ENCODE assay signal across 30 cellular contexts in genomic region chr1:64200064-64200463, GRCh38. TPM values are rescaled to one million over a fixed set of nuclear protein-coding genes. Genes with fewer than 3 reads are reported as not detected.
DNase-seq lines count a peak whose midpoint lies in the region; ATAC-seq, FAIRE-seq and TF ChIP-seq lines count a peak whose summit lies in the region.
"Had no signal": no experiment of that assay in that cellular context is flagged by ENCODE, and none has a peak within 500 bp of the region (broad histone marks: within the 10 kb centered on the region; RNA-seq: fewer than 3 reads in every experiment).

No MANE protein-coding gene starts in this region.

- WGBS in HepG2 (ENCODE audit: low lambda C conversion rate), result 14% methylated on average over 1 of the region's 1 CpG
- WGBS in right lobe of liver (ENCODE audit: insufficient coverage, low coverage, low lambda C conversion rate, missing lambda C conversion rate), result 0% methylated on average over 1 of the region's 1 CpG
- 25% methylated on average over 1 of the region's 1 CpG for WGBS in K562 (ENCODE audit: insufficient coverage, low coverage, missing lambda C conversion rate)

- DNase-seq in HepG2 (ENCODE audit: low spot score) (no peak), right lobe of liver (no peak), K562 (ENCODE audit: extremely low read depth in 1 of 4, low spot score in 3 of 4) (no peak), type B pancreatic cell (ENCODE audit: extremely low spot score, unreplicated experiment) (no peak), nucleus accumbens (lab: John Stamatoyannopoulos, UW) (no peak)
- DNase-seq: ACHN; BE2C; C1 segment of cervical spinal cord; CD4-positive, alpha-beta memory T cell; CD4-positive, CD25-positive, alpha-beta regulatory T cell; CD8-positive, alpha-beta memory T cell; COR-L47; DMS 273 treated with DMSO at 0.1 percent for 48 hours; DMS153; DMS53; DMS79; DND-41; EL; GDM1 had no signal

- no peak for TF ChIP-seq CTCF in HepG2 (CRISPR knock-in tag; IDR thresholded peaks at IDR 0.05)
- TF ChIP-seq CTCF in right lobe of liver (IDR thresholded peaks at IDR 0.05), result no peak
- TF ChIP-seq CTCF in K562 (IDR thresholded peaks at IDR 0.05 in 2 of 3, conservative IDR thresholded peaks at IDR 0.05 in 1 of 3; ENCODE audit: insufficient read depth in 2 of 3, low read depth in 1 of 3, low read length in 3 of 3), result no peak
- no peak for TF ChIP-seq CTCF in type B pancreatic cell (conservative IDR thresholded peaks at IDR 0.05)

- H3K4me1 ChIP-seq in HepG2 (ENCODE audit: insufficient read depth, low read length) (no peaks in the 10 kb centered on the region), right lobe of liver (no peaks in the 10 kb centered on the region), K562 (replicated peaks in 1 of 2; ENCODE audit: control insufficient read depth in 2 of 2, insufficient read depth in 2 of 2, low read length in 2 of 2) (peaks cover 0 to 4% of the 10 kb centered on the region in 2 experiments; a peak in 1 of 5 replicates)
- H3K4me1 ChIP-seq: BE2C, BLaER1 had no signal

- TF ChIP-seq POLR2A in HepG2 (IDR thresholded peaks at IDR 0.05; ENCODE audit: insufficient read depth in 1 of 2, low read depth in 2 of 2, low read length in 2 of 2) (no peak), right lobe of liver (IDR thresholded peaks at IDR 0.05) (no peak), K562 (conservative IDR thresholded peaks at IDR 0.05) (no peak)

- no peak overlapping the region for H3K27ac Mint-ChIP-seq in type B pancreatic cell
- H3K27ac Mint-ChIP-seq: CD14-positive monocyte; CD4-positive, alpha-beta memory T cell; CD4-positive, CD25-positive, alpha-beta regulatory T cell; CD8-positive, alpha-beta memory T cell had no signal

- H3K27me3 Mint-ChIP-seq in type B pancreatic cell, result peaks cover 4% of the 10 kb centered on the region
- H3K27me3 Mint-ChIP-seq: CD4-positive, CD25-positive, alpha-beta regulatory T cell had no signal

- no peak overlapping the region for H2AFZ ChIP-seq in HepG2 (ENCODE audit: low read length)
- H2AFZ ChIP-seq in K562 (ENCODE audit: low read depth, low read length), result no peak overlapping the region

- CTCF ChIA-PET in HepG2 (lab: Yijun Ruan, JAX; ENCODE audit: low intra/inter-chr PET ratio, low total read pairs) (no interaction called here), K562 (lab: Yijun Ruan, JAX; ENCODE audit: low intra/inter-chr PET ratio) (no interaction called here)

- H3K4me3 ChIP-seq in HepG2 (replicated peaks in 1 of 3; ENCODE audit: insufficient read depth in 1 of 3, low read depth in 2 of 3, low read length in 3 of 3) (no peak overlapping the region), right lobe of liver (no peak overlapping the region), K562 (no peak overlapping the region)
- H3K4me3 ChIP-seq: BLaER1, GM12878 had no signal

- H3K36me3 Mint-ChIP-seq in type B pancreatic cell, result no peaks in the 10 kb centered on the region
- H3K36me3 Mint-ChIP-seq: CD14-positive monocyte; CD4-positive, alpha-beta memory T cell; CD4-positive, CD25-positive, alpha-beta regulatory T cell; CD8-positive, alpha-beta memory T cell had no signal

- FAIRE-seq in HepG2 (lab: Jason Lieb, UNC) (no peak), K562 (lab: Jason Lieb, UNC) (no peak)
- FAIRE-seq: GM12878, GM12892, GM18507 had no signal

- H3K27ac ChIP-seq in HepG2 (ENCODE audit: extremely low read length, insufficient read depth, low read length) (no peak overlapping the region), right lobe of liver (no peak overlapping the region), K562 (ENCODE audit: extremely low read depth, low read depth, low read length) (no peak overlapping the region)
- H3K27ac ChIP-seq: 22Rv1, BLaER1 had no signal

- H3K36me3 ChIP-seq in HepG2 (replicated peaks in 1 of 2; ENCODE audit: control insufficient read depth in 1 of 2, insufficient read depth in 2 of 2, low read length in 2 of 2) (no peaks in the 10 kb centered on the region), right lobe of liver (no peaks in the 10 kb centered on the region), K562 (ENCODE audit: control insufficient read depth, insufficient read depth, low read length) (no peaks in the 10 kb centered on the region)
- H3K36me3 ChIP-seq: BE2C, BLaER1 had no signal

- TF ChIP-seq EP300 in HepG2 (IDR thresholded peaks at IDR 0.05; ENCODE audit: low read depth in 2 of 2, low read length in 2 of 2) (no peak), HepG2 (CRISPR knock-in tag; IDR thresholded peaks at IDR 0.05; ENCODE audit: borderline replicate concordance) (no peak), K562 (IDR thresholded peaks at IDR 0.05; ENCODE audit: low read length) (no peak)

- BruUV-seq in HepG2 (replicated peaks; lab: Mats Ljungman, UMichigan), result no TSS peak
- no TSS peak for BruUV-seq in K562 (replicated peaks; lab: Mats Ljungman, UMichigan)

- POLR2A ChIA-PET in HepG2 (lab: Yijun Ruan, JAX), result no interaction called here
- POLR2A ChIA-PET in K562 (lab: Yijun Ruan, JAX), result no interaction called here

- TF ChIP-seq RAD21 in HepG2 (CRISPR knock-in tag; IDR thresholded peaks at IDR 0.05) (no peak), K562 (CRISPR knock-in tag; conservative IDR thresholded peaks at IDR 0.05 in 1 of 2, IDR thresholded peaks at IDR 0.05 in 1 of 2) (no peak)

- H3K4me2 ChIP-seq in HepG2 (ENCODE audit: low read depth, low read length), result no peak overlapping the region
- H3K4me2 ChIP-seq in K562 (ENCODE audit: insufficient read depth, low read length), result no peak overlapping the region
- H3K4me2 ChIP-seq: BLaER1 had no signal

- H3K9me3 ChIP-seq in HepG2 (ENCODE audit: low read length), result no peaks in the 10 kb centered on the region
- H3K9me3 ChIP-seq in right lobe of liver, result no peaks in the 10 kb centered on the region
- H3K9me3 ChIP-seq in K562 (replicated peaks; ENCODE audit: control insufficient read depth, insufficient read depth, low read depth, low read length), result no peaks in the 10 kb centered on the region
- H3K9me3 ChIP-seq: BE2C, BLaER1 had no signal

- intact Hi-C loops in HepG2 (cut with micrococcal nuclease; ENCODE audit: unreplicated experiment), result no loop called here
- intact Hi-C loops in right lobe of liver (cut with DNase I), result no loop called here
- intact Hi-C loops in K562 (cut with micrococcal nuclease), result no loop called here

- ATAC-seq in HepG2, result no peak
- ATAC-seq in right lobe of liver, result no peak
- ATAC-seq in K562, result no peak
- ATAC-seq: GM12878 had no signal

- H3K9me3 Mint-ChIP-seq in type B pancreatic cell, result no peaks in the 10 kb centered on the region

- H3K4me3 Mint-ChIP-seq in type B pancreatic cell, result no peak overlapping the region
- H3K4me3 Mint-ChIP-seq: CD14-positive monocyte; CD4-positive, alpha-beta memory T cell; CD4-positive, CD25-positive, alpha-beta regulatory T cell; CD8-positive, alpha-beta memory T cell had no signal

- H3K9me1 ChIP-seq in K562 (ENCODE audit: control insufficient read depth, insufficient read depth, low read length), result no peaks in the 10 kb centered on the region

- in situ Hi-C loops in HepG2 (cut with HindIII; ENCODE audit: extremely low pct_ligation_motif_present, low pct_unique_long_range_greater_than_20kb), result no loop called here
- in situ Hi-C loops in K562 (cut with MboI), result no loop called here

- no peak overlapping the region for H3K9ac ChIP-seq in HepG2 (ENCODE audit: insufficient read depth, low read depth, low read length)
- no peak overlapping the region for H3K9ac ChIP-seq in K562 (ENCODE audit: insufficient read depth in 1 of 2, low read depth in 2 of 2, low read length in 2 of 2)
- H3K9ac ChIP-seq: BLaER1 had no signal

- H4K20me1 ChIP-seq in HepG2 (ENCODE audit: insufficient read depth, low read length), result no peaks in the 10 kb centered on the region
- H4K20me1 ChIP-seq in K562 (replicated peaks; ENCODE audit: control insufficient read depth, insufficient read depth, low read length), result no peaks in the 10 kb centered on the region
- H4K20me1 ChIP-seq: BLaER1 had no signal

- H3K79me2 ChIP-seq in HepG2 (ENCODE audit: insufficient read depth, low read length) (no peaks in the 10 kb centered on the region), K562 (ENCODE audit: control insufficient read depth, insufficient read depth, low read length) (no peaks in the 10 kb centered on the region)

- H3K27me3 ChIP-seq in HepG2 (ENCODE audit: control insufficient read depth in 1 of 2, insufficient read depth in 2 of 2, low read length in 2 of 2) (peaks cover 0 to 4% of the 10 kb centered on the region in 2 experiments; a peak in 1 of 5 replicates), right lobe of liver (no peaks in the 10 kb centered on the region), K562 (ENCODE audit: control insufficient read depth in 2 of 2, insufficient read depth in 2 of 2, low read length in 2 of 2) (peaks cover 0 to 14% of the 10 kb centered on the region in 2 experiments; a peak in 2 of 5 replicates)
- H3K27me3 ChIP-seq: BE2C, BLaER1 had no signal

- peaks cover 9% of the 10 kb centered on the region for H3K4me1 Mint-ChIP-seq in type B pancreatic cell (ENCODE audit: unreplicated experiment)
- H3K4me1 Mint-ChIP-seq: CD14-positive monocyte; CD4-positive, CD25-positive, alpha-beta regulatory T cell; CD8-positive, alpha-beta memory T cell had no signal

RNA-seq across cellular contexts. Expression of gene UBE2U, which starts 3.4 kb away (rescaled TPM):
- total RNA-seq in HepG2 (2016; rRNA removed; fragmentation: Illumina TruSeq; extraction: Trizol), result not detected in 2 replicates
- not detected in 2 replicates for total RNA-seq in HepG2 (2016; cell fraction: cytosol; rRNA removed; fragmentation: Illumina TruSeq; extraction: Trizol; ENCODE audit: low read depth)
- not detected in 2 replicates for total RNA-seq in HepG2 (2016; cell fraction: insoluble cytoplasmic fraction; rRNA removed; fragmentation: Illumina TruSeq; extraction: Trizol)
- not detected in 2 replicates for total RNA-seq in HepG2 (2016; cell fraction: membrane; rRNA removed; fragmentation: Illumina TruSeq; extraction: Trizol)
- not detected in 2 replicates for total RNA-seq in HepG2 (2016; cell fraction: nucleus; rRNA removed; fragmentation: Illumina TruSeq; extraction: Trizol)
- not detected in 2 replicates for polyA plus RNA-seq in HepG2 (2011; rRNA removed)
- polyA plus RNA-seq in HepG2 (2011; cell fraction: cytosol; rRNA removed), result not detected in 2 replicates
- not detected in 2 replicates for polyA plus RNA-seq in HepG2 (2011; cell fraction: nucleus; rRNA removed)
- not detected in 2 replicates for polyA plus RNA-seq in HepG2 (2012)
- polyA plus RNA-seq in HepG2 (2016; cell fraction: cytosol; fragmentation: Illumina TruSeq; extraction: Trizol; ENCODE audit: low read depth), result not detected in 2 replicates
- not detected in 2 replicates for polyA plus RNA-seq in HepG2 (2016; cell fraction: insoluble cytoplasmic fraction; fragmentation: Illumina TruSeq; extraction: Trizol; ENCODE audit: low read depth)
- not detected in 2 replicates for polyA plus RNA-seq in HepG2 (2016; cell fraction: membrane; fragmentation: Illumina TruSeq; extraction: Trizol; ENCODE audit: low read depth)
- polyA plus RNA-seq in HepG2 (2016; cell fraction: nucleus; fragmentation: Illumina TruSeq; extraction: Trizol; ENCODE audit: insufficient read depth, low read depth), result not detected in 2 replicates
- polyA minus RNA-seq in HepG2 (2011; rRNA and poly(A)+ RNA removed; ENCODE audit: low replicate concordance), result not detected in 2 replicates
- not detected in 2 replicates for polyA minus RNA-seq in HepG2 (2011; cell fraction: cytosol; rRNA and poly(A)+ RNA removed)
- polyA minus RNA-seq in HepG2 (2011; cell fraction: nucleus; rRNA and poly(A)+ RNA removed), result not detected in 2 replicates
- total RNA-seq in right lobe of liver, result not detected
- not detected in 2 replicates for total RNA-seq in K562 (2011; cell fraction: chromatin; rRNA removed; ENCODE audit: low replicate concordance)
- total RNA-seq in K562 (2011; cell fraction: nucleolus; rRNA removed), result not detected in 2 replicates
- total RNA-seq in K562 (2011; cell fraction: nucleoplasm; rRNA removed), result not detected in 2 replicates
- total RNA-seq in K562 (2014; rRNA removed), result not detected in 2 replicates
- not detected in 2 replicates for total RNA-seq in K562 (2014; rRNA removed; fragmentation: Illumina TruSeq; extraction: Trizol)
- total RNA-seq in K562 (2015; rRNA removed; fragmentation: Illumina TruSeq; extraction: Trizol), result not detected in 2 replicates
- total RNA-seq in K562 (2021), result not detected in 2 replicates
- not detected in 2 replicates for polyA plus RNA-seq in K562 (2011; rRNA removed)
- not detected in 2 replicates for polyA plus RNA-seq in K562 (2011; cell fraction: cytosol; rRNA removed)
- not detected in 2 replicates for polyA plus RNA-seq in K562 (2011; cell fraction: nucleus; rRNA removed)
- polyA plus RNA-seq in K562 (2012), result not detected in 2 replicates
- not detected in 2 replicates for polyA plus RNA-seq in K562 (2014; fragmentation: Illumina TruSeq; extraction: Trizol)
- not detected for polyA plus RNA-seq in K562 (2014; fragmentation: Nextera tagmentation; extraction: Ambion mirVana)
- polyA plus RNA-seq in K562 (2014; rRNA removed), result not detected in 2 replicates
- polyA minus RNA-seq in K562 (2011; rRNA and poly(A)+ RNA removed), result not detected in 2 replicates
- polyA minus RNA-seq in K562 (2011; cell fraction: cytosol; rRNA and poly(A)+ RNA removed), result not detected in 2 replicates
- not detected in 2 replicates for polyA minus RNA-seq in K562 (2011; cell fraction: nucleus; rRNA and poly(A)+ RNA removed)
- total RNA-seq in type B pancreatic cell (ENCODE audit: low replicate concordance), result not detected in 2 replicates
- total RNA-seq: A172; A673; CD4-positive, alpha-beta memory T cell; CD4-positive, CD25-positive, alpha-beta regulatory T cell; CD8-positive, alpha-beta memory T cell; Daoy; G401; GM12878 had no signal
- polyA plus RNA-seq: AG04450; CD14-positive monocyte; CD4-positive, alpha-beta memory T cell; CD4-positive, CD25-positive, alpha-beta regulatory T cell; CD8-positive, alpha-beta memory T cell; GM12878 had no signal

Comparison
In these comparisons a context has a peak if more than half of its experiments do, and no peak if none do; other contexts are left out.
1. Of the 241 proteins assayed by ChIP-seq in both HepG2 and K562: peak only in HepG2: MAFF; only in K562: none; in both: none; in neither: 239; mixed calls (peak in some experiments, not most) for 1.